1 cellular context compared by ENCODE assay signal in the genomic region with DNA sequence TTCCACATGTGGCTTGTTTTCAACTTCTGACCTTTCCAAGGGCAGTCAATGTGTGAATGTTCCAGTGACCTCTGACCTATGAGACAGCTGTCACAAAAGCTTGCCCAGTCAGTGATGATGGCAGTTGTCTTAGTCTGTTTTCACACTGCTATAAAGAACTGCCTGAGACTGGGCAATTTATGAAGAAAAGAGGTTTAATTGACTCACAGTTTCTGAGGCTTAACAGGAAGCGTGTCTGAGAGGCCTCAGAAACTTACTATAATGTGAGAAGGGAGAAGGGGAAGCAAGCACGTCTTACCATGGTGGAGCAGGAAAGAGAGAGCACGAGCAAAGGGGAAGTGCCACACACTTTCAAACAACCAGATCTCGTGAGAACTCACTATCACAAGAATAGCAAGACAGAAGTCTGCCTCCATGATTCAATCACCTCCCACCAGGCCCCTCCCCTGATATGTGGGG.
TF ChIP-seq lines count a peak whose summit lies in the region.

No MANE protein-coding gene starts in this region.

TF ChIP-seq in K562, 482 proteins besides CTCF, POLR2A, EP300 and RAD21 (continued from another document):
- TF ChIP-seq HNRNPH1 (optimal IDR thresholded peaks at IDR 0.05; ENCODE audit: low read depth, low read length) (no peak), LCOR (CRISPR knock-in tag; IDR thresholded peaks at IDR 0.05) (no peak), ZNF41 (CRISPR knock-in tag; conservative IDR thresholded peaks at IDR 0.05) (no peak), GABPB2 (CRISPR knock-in tag; conservative IDR thresholded peaks at IDR 0.05) (no peak), SMAD4 (CRISPR knock-in tag; conservative IDR thresholded peaks at IDR 0.05) (0 out of 2 replicates have a peak, but pooled peaks have one; percentile 29), POLR3A (IDR thresholded peaks at IDR 0.05; ENCODE audit: borderline replicate concordance, extremely low read depth, insufficient read depth, insufficient read length) (no peak), SAP30 (IDR thresholded peaks at IDR 0.05; ENCODE audit: borderline replicate concordance, insufficient read depth, low read depth, low read length, poor library complexity, severe bottlenecking) (no peak), TAF15 (IDR thresholded peaks at IDR 0.05; ENCODE audit: low read depth, low read length) (no peak), CC2D1A (IDR thresholded peaks at IDR 0.05) (peak; percentile 55; the same call in 1 of the 2 replicates)
- TF ChIP-seq, protein P1, sequence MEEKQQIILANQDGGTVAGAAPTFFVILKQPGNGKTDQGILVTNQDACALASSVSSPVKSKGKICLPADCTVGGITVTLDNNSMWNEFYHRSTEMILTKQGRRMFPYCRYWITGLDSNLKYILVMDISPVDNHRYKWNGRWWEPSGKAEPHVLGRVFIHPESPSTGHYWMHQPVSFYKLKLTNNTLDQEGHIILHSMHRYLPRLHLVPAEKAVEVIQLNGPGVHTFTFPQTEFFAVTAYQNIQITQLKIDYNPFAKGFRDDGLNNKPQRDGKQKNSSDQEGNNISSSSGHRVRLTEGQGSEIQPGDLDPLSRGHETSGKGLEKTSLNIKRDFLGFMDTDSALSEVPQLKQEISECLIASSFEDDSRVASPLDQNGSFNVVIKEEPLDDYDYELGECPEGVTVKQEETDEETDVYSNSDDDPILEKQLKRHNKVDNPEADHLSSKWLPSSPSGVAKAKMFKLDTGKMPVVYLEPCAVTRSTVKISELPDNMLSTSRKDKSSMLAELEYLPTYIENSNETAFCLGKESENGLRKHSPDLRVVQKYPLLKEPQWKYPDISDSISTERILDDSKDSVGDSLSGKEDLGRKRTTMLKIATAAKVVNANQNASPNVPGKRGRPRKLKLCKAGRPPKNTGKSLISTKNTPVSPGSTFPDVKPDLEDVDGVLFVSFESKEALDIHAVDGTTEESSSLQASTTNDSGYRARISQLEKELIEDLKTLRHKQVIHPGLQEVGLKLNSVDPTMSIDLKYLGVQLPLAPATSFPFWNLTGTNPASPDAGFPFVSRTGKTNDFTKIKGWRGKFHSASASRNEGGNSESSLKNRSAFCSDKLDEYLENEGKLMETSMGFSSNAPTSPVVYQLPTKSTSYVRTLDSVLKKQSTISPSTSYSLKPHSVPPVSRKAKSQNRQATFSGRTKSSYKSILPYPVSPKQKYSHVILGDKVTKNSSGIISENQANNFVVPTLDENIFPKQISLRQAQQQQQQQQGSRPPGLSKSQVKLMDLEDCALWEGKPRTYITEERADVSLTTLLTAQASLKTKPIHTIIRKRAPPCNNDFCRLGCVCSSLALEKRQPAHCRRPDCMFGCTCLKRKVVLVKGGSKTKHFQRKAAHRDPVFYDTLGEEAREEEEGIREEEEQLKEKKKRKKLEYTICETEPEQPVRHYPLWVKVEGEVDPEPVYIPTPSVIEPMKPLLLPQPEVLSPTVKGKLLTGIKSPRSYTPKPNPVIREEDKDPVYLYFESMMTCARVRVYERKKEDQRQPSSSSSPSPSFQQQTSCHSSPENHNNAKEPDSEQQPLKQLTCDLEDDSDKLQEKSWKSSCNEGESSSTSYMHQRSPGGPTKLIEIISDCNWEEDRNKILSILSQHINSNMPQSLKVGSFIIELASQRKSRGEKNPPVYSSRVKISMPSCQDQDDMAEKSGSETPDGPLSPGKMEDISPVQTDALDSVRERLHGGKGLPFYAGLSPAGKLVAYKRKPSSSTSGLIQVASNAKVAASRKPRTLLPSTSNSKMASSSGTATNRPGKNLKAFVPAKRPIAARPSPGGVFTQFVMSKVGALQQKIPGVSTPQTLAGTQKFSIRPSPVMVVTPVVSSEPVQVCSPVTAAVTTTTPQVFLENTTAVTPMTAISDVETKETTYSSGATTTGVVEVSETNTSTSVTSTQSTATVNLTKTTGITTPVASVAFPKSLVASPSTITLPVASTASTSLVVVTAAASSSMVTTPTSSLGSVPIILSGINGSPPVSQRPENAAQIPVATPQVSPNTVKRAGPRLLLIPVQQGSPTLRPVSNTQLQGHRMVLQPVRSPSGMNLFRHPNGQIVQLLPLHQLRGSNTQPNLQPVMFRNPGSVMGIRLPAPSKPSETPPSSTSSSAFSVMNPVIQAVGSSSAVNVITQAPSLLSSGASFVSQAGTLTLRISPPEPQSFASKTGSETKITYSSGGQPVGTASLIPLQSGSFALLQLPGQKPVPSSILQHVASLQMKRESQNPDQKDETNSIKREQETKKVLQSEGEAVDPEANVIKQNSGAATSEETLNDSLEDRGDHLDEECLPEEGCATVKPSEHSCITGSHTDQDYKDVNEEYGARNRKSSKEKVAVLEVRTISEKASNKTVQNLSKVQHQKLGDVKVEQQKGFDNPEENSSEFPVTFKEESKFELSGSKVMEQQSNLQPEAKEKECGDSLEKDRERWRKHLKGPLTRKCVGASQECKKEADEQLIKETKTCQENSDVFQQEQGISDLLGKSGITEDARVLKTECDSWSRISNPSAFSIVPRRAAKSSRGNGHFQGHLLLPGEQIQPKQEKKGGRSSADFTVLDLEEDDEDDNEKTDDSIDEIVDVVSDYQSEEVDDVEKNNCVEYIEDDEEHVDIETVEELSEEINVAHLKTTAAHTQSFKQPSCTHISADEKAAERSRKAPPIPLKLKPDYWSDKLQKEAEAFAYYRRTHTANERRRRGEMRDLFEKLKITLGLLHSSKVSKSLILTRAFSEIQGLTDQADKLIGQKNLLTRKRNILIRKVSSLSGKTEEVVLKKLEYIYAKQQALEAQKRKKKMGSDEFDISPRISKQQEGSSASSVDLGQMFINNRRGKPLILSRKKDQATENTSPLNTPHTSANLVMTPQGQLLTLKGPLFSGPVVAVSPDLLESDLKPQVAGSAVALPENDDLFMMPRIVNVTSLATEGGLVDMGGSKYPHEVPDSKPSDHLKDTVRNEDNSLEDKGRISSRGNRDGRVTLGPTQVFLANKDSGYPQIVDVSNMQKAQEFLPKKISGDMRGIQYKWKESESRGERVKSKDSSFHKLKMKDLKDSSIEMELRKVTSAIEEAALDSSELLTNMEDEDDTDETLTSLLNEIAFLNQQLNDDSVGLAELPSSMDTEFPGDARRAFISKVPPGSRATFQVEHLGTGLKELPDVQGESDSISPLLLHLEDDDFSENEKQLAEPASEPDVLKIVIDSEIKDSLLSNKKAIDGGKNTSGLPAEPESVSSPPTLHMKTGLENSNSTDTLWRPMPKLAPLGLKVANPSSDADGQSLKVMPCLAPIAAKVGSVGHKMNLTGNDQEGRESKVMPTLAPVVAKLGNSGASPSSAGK (IDR thresholded peaks at IDR 0.05) = peak; percentile 29; the same call in 1 of the 2 replicates
